In the genomic region with DNA sequence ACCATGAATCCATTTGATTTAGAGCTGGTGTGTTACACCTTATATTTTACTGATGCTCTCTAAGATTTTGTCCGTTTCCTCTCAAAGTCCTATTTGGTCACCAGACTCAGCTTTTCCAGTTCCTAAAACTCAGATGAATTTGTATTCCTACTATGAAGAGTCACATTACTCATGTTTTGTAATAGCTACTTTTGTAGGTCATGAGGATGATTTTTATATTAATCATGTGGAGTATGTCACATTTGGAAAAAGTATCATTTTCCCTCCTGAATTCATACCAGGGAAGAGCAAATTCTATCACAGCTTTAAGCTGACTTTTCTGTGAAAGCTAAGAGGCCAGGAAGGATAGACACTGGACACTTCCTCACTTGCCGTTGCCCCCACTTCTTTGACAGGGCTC, we compare ENCODE assay signal across 15 cellular contexts.
"Had no signal": no experiment of that assay in that cellular context is flagged by ENCODE, and none has a peak within 500 bp of the region (broad histone marks: within the 10 kb centered on the region; RNA-seq: fewer than 3 reads in every experiment).

No MANE protein-coding gene starts in this region.

- H3K4me1 Mint-ChIP-seq: memory B cell, T-helper 17 cell had no signal

- H3K36me3 Mint-ChIP-seq: brain, memory B cell had no signal

- DNase-seq: activated CD4-positive, alpha-beta T cell treated with anti-CD3 and anti-CD28 coated beads, Interleukin-2, amount 50 U/mL, for 1 hour; activated CD4-positive, CD25-positive, alpha-beta regulatory T cell; activated naive CD4-positive, alpha-beta T cell treated with anti-CD3 and anti-CD28 coated beads, Interleukin-2, amount 50 U/mL, for 16 hours; effector memory CD8-positive, alpha-beta T cell; kidney; left ventricle myocardium inferior; ovary; stimulated activated CD4-positive, alpha-beta T cell treated with anti-CD3 and anti-CD28 coated beads, Interleukin-15, amount 100 ng/mL, for 24 hours; stimulated activated CD4-positive, alpha-beta T cell treated with anti-CD3 and anti-CD28 coated beads, Interleukin-4, amount 100 ng/mL, for 4 hours; T-helper 17 cell; tibial artery; uterus had no signal

- H3K27me3 Mint-ChIP-seq: brain; dendritic cell treated with granulocyte-macrophage colony-stimulating factor and Interleukin-4, amounts not matched to agents 40 ng/mL and 50 ng/mL, for 4 days; memory B cell; T-helper 17 cell had no signal

- H3K4me1 ChIP-seq: left ventricle myocardium inferior, tibial artery, uterus had no signal

- H3K27me3 ChIP-seq: ovary, tibial artery, uterus had no signal

- H3K27ac Mint-ChIP-seq: brain; dendritic cell treated with granulocyte-macrophage colony-stimulating factor and Interleukin-4, amounts not matched to agents 40 ng/mL and 50 ng/mL, for 4 days; effector memory CD8-positive, alpha-beta T cell; memory B cell; T-helper 17 cell had no signal

- H3K36me3 ChIP-seq: left ventricle myocardium inferior, ovary, uterus had no signal

- H3K9me3 ChIP-seq: left ventricle myocardium inferior, ovary, tibial artery, uterus had no signal

- H3K9me3 Mint-ChIP-seq: brain; dendritic cell treated with granulocyte-macrophage colony-stimulating factor and Interleukin-4, amounts not matched to agents 40 ng/mL and 50 ng/mL, for 4 days; effector memory CD8-positive, alpha-beta T cell; memory B cell had no signal

- H3K27ac ChIP-seq: left ventricle myocardium inferior, ovary, tibial artery, uterus had no signal

- H3K4me3 ChIP-seq: left ventricle myocardium inferior, ovary, tibial artery, uterus had no signal

- H3K4me3 Mint-ChIP-seq: brain; dendritic cell treated with granulocyte-macrophage colony-stimulating factor and Interleukin-4, amounts not matched to agents 40 ng/mL and 50 ng/mL, for 4 days; effector memory CD8-positive, alpha-beta T cell; memory B cell; T-helper 17 cell had no signal
